Comparison of ENCODE assay signal across 15 cellular contexts in genomic region chr13:65593298-65593874, GRCh38.
DNase-seq lines count a peak whose midpoint lies in the region; ATAC-seq and TF ChIP-seq lines count a peak whose summit lies in the region.
"Had no signal": no experiment of that assay in that cellular context is flagged by ENCODE, and none has a peak within 500 bp of the region (broad histone marks: within the 10 kb centered on the region; RNA-seq: fewer than 3 reads in every experiment).

No MANE protein-coding gene starts in this region.

- no peak overlapping the region for H3K4me3 ChIP-seq in SK-N-SH (ENCODE audit: low read depth in 2 of 2, low read length in 1 of 2)
- H3K4me3 ChIP-seq: GM23338, K562 had no signal

- H3K4me2 ChIP-seq in SK-N-SH, result peak overlapping the region; percentile 6; the same call in 1 of the 2 replicates
- H3K4me2 ChIP-seq: GM23338 had no signal

- no peak overlapping the region for H3K9ac ChIP-seq in SK-N-SH

- no peaks in the 10 kb centered on the region for H4K20me1 ChIP-seq in SK-N-SH (ENCODE audit: insufficient read depth)

- peak overlapping the region; percentile 78 to 90; a peak in 3 of 4 replicates for H3K27ac ChIP-seq in SK-N-SH (ENCODE audit: low read depth in 2 of 2, low read length in 1 of 2)
- H3K27ac ChIP-seq: C4-2B had no signal

- peaks cover 16% of the 10 kb centered on the region for H3F3A ChIP-seq in SK-N-SH (replicated peaks; ENCODE audit: insufficient read depth)

- CTCF ChIA-PET in SK-N-SH (lab: Yijun Ruan, JAX), result interaction anchor here (1.9 kb wide), 1 partner anchor 1121 kb away, joined by 4 read pairs; no protein-coding TSS in a partner anchor

- H3K4me3 Mint-ChIP-seq in HFFc6 (no peak overlapping the region), nephron (no peak overlapping the region)
- H3K4me3 Mint-ChIP-seq: CD4-positive, alpha-beta memory T cell; GM23338 had no signal

- H3K27me3 ChIP-seq in SK-N-SH (ENCODE audit: insufficient read depth), result no peaks in the 10 kb centered on the region
- H3K27me3 ChIP-seq: BE2C had no signal

- WGBS in SK-N-SH (ENCODE audit: low lambda C conversion rate), result 45% methylated on average over 2 of the region's 2 CpGs

- no peaks in the 10 kb centered on the region for H3K79me2 ChIP-seq in SK-N-SH (ENCODE audit: insufficient read depth)

- H3K36me3 ChIP-seq in SK-N-SH (replicated peaks in 1 of 2; ENCODE audit: control insufficient read depth in 1 of 2, insufficient read depth in 2 of 2, low read length in 1 of 2), result no peaks in the 10 kb centered on the region
- H3K36me3 ChIP-seq: BE2C had no signal

- no peak for TF ChIP-seq CTCF in HFFc6 (IDR thresholded peaks at IDR 0.05)
- TF ChIP-seq CTCF in SK-N-SH (IDR thresholded peaks at IDR 0.05), result no peak
- TF ChIP-seq CTCF in nephron (IDR thresholded peaks at IDR 0.05; ENCODE audit: unreplicated experiment in 3 of 3), result no peak

- no peak for ATAC-seq in HG03469 (IDR thresholded peaks at IDR 0.05; ENCODE audit: unreplicated experiment)
- ATAC-seq: GM23338, K562 had no signal

- no peak for TF ChIP-seq RAD21 in SK-N-SH (IDR thresholded peaks at IDR 0.05; ENCODE audit: low read length)

- H3K9me3 ChIP-seq in SK-N-SH, result no peaks in the 10 kb centered on the region
- H3K9me3 ChIP-seq: BE2C had no signal

- no peak overlapping the region for H2AFZ ChIP-seq in SK-N-SH (ENCODE audit: low read depth)
- H2AFZ ChIP-seq: GM23338 had no signal

- peaks cover 10 to 17% of the 10 kb centered on the region in 2 experiments; a peak in 2 of 4 replicates for H3K4me1 ChIP-seq in SK-N-SH (ENCODE audit: control insufficient read depth in 1 of 2, insufficient read depth in 2 of 2, low read depth in 1 of 2, low read length in 1 of 2)

- H3K27ac Mint-ChIP-seq in HFFc6, result peak overlapping the region; percentile 33; the same call in 1 of the 2 replicates
- H3K27ac Mint-ChIP-seq in nephron, result peak overlapping the region in 2 of 3 experiments; percentile 10 to 60
- H3K27ac Mint-ChIP-seq: CD4-positive, alpha-beta memory T cell; GM23338 had no signal

- peaks cover 11% of the 10 kb centered on the region; the same call in 1 of the 2 replicates for H3K36me3 Mint-ChIP-seq in HFFc6 (ENCODE audit: low read depth)
- H3K36me3 Mint-ChIP-seq in nephron (ENCODE audit: low read depth), result peaks cover 7% of the 10 kb centered on the region
- H3K36me3 Mint-ChIP-seq: CD4-positive, alpha-beta memory T cell had no signal

- H3K9me2 ChIP-seq in SK-N-SH, result no peaks in the 10 kb centered on the region

- POLR2A ChIA-PET in SK-N-SH (lab: Yijun Ruan, JAX), result no interaction called here

- peak in 1 of 2 experiments; percentile 14; a peak in 1 of 4 replicates for TF ChIP-seq EP300 in SK-N-SH (IDR thresholded peaks at IDR 0.05; ENCODE audit: borderline replicate concordance in 1 of 2, low read depth in 1 of 2, low read length in 1 of 2)

- H3K27me3 Mint-ChIP-seq in HFFc6 (ENCODE audit: insufficient read depth) (no peaks in the 10 kb centered on the region; the same call in 1 of the 2 replicates), nephron (ENCODE audit: low read depth) (no peaks in the 10 kb centered on the region)
- H3K27me3 Mint-ChIP-seq: CD4-positive, alpha-beta memory T cell had no signal

- H3K9me3 Mint-ChIP-seq in HFFc6 (peaks cover 18% of the 10 kb centered on the region), nephron (peaks cover 17% of the 10 kb centered on the region)

- peaks cover 53% of the 10 kb centered on the region for H3K4me1 Mint-ChIP-seq in HFFc6 (ENCODE audit: low read depth)
- H3K4me1 Mint-ChIP-seq in nephron, result peaks cover 27% of the 10 kb centered on the region
- H3K4me1 Mint-ChIP-seq: CD4-positive, alpha-beta memory T cell; GM23338 had no signal

- DNase-seq in HFFc6 (no peak), SK-N-SH (no peak), glomerular visceral epithelial cell (ENCODE audit: extremely low spot score) (no peak), OCI-M1 (lab: John Stamatoyannopoulos, UW) (no peak)
- DNase-seq: ACHN; BE2C; CD4-positive, alpha-beta memory T cell; DMS153; DMS79; GF-D8 had no signal

TF ChIP-seq in SK-N-SH, 30 proteins besides CTCF, POLR2A, EP300 and RAD21:
- TF ChIP-seq TAF1 (IDR thresholded peaks at IDR 0.05; ENCODE audit: borderline replicate concordance, low read depth, low read length) (no peak), RCOR1 (IDR thresholded peaks at IDR 0.05; ENCODE audit: low read length) (peak; percentile 45; the same call in 1 of the 2 replicates), NFIC (IDR thresholded peaks at IDR 0.05; ENCODE audit: borderline replicate concordance) (no peak), GATA2 (CRISPR knock-in tag; IDR thresholded peaks at IDR 0.05) (no peak; the same call in 1 of the 2 replicates), TEAD4 (IDR thresholded peaks at IDR 0.05; ENCODE audit: borderline replicate concordance, insufficient read depth) (peak; percentile 10; the same call in 1 of the 2 replicates), MXI1 (IDR thresholded peaks at IDR 0.05; ENCODE audit: low read depth, low read length) (no peak), GABPA (IDR thresholded peaks at IDR 0.05; ENCODE audit: low read depth) (no peak), TCF12 (IDR thresholded peaks at IDR 0.05) (peak; percentile 20; the same call in 1 of the 2 replicates), POLR2AphosphoS5 (IDR thresholded peaks at IDR 0.05; ENCODE audit: low read depth, low read length) (no peak), RFX5 (IDR thresholded peaks at IDR 0.05; ENCODE audit: low read length) (no peak), YY1 (IDR thresholded peaks at IDR 0.05; ENCODE audit: low read depth) (no peak), FOXJ3 (CRISPR knock-in tag; IDR thresholded peaks at IDR 0.05) (no peak), ELF1 (IDR thresholded peaks at IDR 0.05) (no peak), SMC3 (IDR thresholded peaks at IDR 0.05; ENCODE audit: low read depth, low read length) (no peak), SIN3A (IDR thresholded peaks at IDR 0.05; ENCODE audit: borderline replicate concordance, low read depth, low read length) (no peak)
- TF ChIP-seq, protein P1, sequence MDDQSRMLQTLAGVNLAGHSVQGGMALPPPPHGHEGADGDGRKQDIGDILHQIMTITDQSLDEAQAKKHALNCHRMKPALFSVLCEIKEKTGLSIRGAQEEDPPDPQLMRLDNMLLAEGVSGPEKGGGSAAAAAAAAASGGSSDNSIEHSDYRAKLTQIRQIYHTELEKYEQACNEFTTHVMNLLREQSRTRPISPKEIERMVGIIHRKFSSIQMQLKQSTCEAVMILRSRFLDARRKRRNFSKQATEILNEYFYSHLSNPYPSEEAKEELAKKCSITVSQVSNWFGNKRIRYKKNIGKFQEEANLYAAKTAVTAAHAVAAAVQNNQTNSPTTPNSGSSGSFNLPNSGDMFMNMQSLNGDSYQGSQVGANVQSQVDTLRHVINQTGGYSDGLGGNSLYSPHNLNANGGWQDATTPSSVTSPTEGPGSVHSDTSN (IDR thresholded peaks at IDR 0.05), result peak; percentile 30; the same call in 1 of the 2 replicates
